28 cellular contexts compared by ENCODE assay signal in the genomic region with DNA sequence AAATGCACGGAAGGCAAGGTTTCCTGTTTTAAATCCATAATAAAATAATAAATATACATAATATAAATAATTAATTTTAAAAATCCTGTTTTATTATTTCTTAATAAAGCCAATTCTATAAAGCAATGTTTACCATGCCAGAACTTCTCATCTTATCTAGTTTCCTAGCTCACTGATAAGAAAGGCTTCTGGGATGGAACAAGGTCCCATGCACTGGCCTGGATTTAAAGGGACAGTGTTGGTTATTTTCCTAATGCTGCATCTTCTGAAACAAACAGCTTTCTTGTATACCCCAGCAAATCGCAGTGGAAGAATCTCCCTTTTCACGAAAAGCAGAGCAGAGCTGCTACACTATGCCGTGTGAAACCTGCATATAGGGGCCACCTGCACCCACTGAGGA.
"Had no signal": no experiment of that assay in that cellular context is flagged by ENCODE, and none has a peak within 500 bp of the region (broad histone marks: within the 10 kb centered on the region; RNA-seq: fewer than 3 reads in every experiment).

No MANE protein-coding gene starts in this region.

- H2AFZ ChIP-seq: neural progenitor cell had no signal

- H3K9ac ChIP-seq: neural progenitor cell had no signal

- H3K9me3 ChIP-seq: colonic mucosa, gastroesophageal sphincter, lower lobe of right lung, transverse colon had no signal

- DNase-seq: activated B cell treated with CpG ODN at 0.5 μM for 24 hours; activated CD4-positive, alpha-beta T cell treated with anti-CD3 and anti-CD28 coated beads, Interleukin-2, amount 50 U/mL, for 1 hour; activated CD8-positive, alpha-beta T cell treated with anti-CD3 and anti-CD28 coated beads for 36 hours; activated naive CD4-positive, alpha-beta T cell; activated T-cell treated with anti-CD3 and anti-CD28 coated beads, Interleukin-2, amount 50 U/mL, for 48 hours; anterior cingulate cortex; cerebellar nuclear complex; colonic mucosa; dorsolateral prefrontal cortex; effector memory CD4-positive, alpha-beta T cell; hypothalamus; immature natural killer cell; kidney; lower lobe of right lung; mesenchymal stem cell; natural killer cell; occipital lobe; right cardiac atrium; stimulated activated CD4-positive, alpha-beta T cell treated with anti-CD3 and anti-CD28 coated beads, Interleukin-2, amount 100 ng/mL, for 48 hours; stimulated activated naive CD4-positive, alpha-beta T cell treated with Interleukin-2 at 50 U/mL for 16 hours; T-helper 17 cell; T1000; transverse colon had no signal

- ATAC-seq: activated CD8-positive, alpha-beta T cell treated with anti-CD3 and anti-CD28 coated beads for 36 hours; activated naive CD4-positive, alpha-beta T cell treated with anti-CD3 and anti-CD28 coated beads, Interleukin-2, amount 50 U/mL, for 72 hours; gastroesophageal sphincter; natural killer cell; T-helper 17 cell had no signal

- H3K4me3 ChIP-seq: colonic mucosa, dorsolateral prefrontal cortex, gastroesophageal sphincter, lower lobe of right lung, neural progenitor cell, transverse colon had no signal

- H3K36me3 ChIP-seq: colonic mucosa had no signal

- H3K27ac ChIP-seq: colonic mucosa, dorsolateral prefrontal cortex, gastroesophageal sphincter, lower lobe of right lung, neural progenitor cell, transverse colon had no signal

- H3K27me3 ChIP-seq: colonic mucosa, dorsolateral prefrontal cortex, gastroesophageal sphincter, neural progenitor cell, transverse colon had no signal

- H3K4me1 ChIP-seq: colonic mucosa, gastroesophageal sphincter, neural progenitor cell had no signal

- FAIRE-seq: bronchial epithelial cell, kidney, urothelium cell line had no signal

- H3K4me2 ChIP-seq: neural progenitor cell had no signal
